In genomic region chr16:66521227-66521626, GRCh38 we compare ENCODE assay signal across 13 cellular contexts. TPM values are rescaled to one million over a fixed set of nuclear protein-coding genes. Genes with fewer than 3 reads are reported as not detected.
A peak's percentile ranks its signal among the peaks of the same experiment; 100 is the strongest.
DNase-seq lines count a peak whose midpoint lies in the region; ATAC-seq and TF ChIP-seq lines count a peak whose summit lies in the region.
"Had no signal": no experiment of that assay in that cellular context is flagged by ENCODE, and none has a peak within 500 bp of the region (broad histone marks: within the 10 kb centered on the region; RNA-seq: fewer than 3 reads in every experiment).

No MANE protein-coding gene starts in this region.

- TF ChIP-seq CTCF in Loucy (conservative IDR thresholded peaks at IDR 0.05; ENCODE audit: low read length) (no peak), neural crest cell (conservative IDR thresholded peaks at IDR 0.05) (no peak)

- H3F3A ChIP-seq in Loucy (ENCODE audit: low read depth) = peaks cover 19% of the 10 kb centered on the region

- no peak for DNase-seq in central memory CD8-positive, alpha-beta T cell (ENCODE audit: low spot score in 2 of 2)
- no peak for DNase-seq in neural crest cell (ENCODE audit: low read depth, low spot score)
- DNase-seq in NCI-H128 (lab: John Stamatoyannopoulos, UW; ENCODE audit: unreplicated experiment) = no peak
- DNase-seq in NCI-H1048 (lab: John Stamatoyannopoulos, UW) = no peak
- DNase-seq in DMS53 treated with DMSO at 0.1 percent for 48 hours (lab: John Stamatoyannopoulos, UW; ENCODE audit: unreplicated experiment) = no peak
- DNase-seq: NCI-H774; stimulated activated naive CD4-positive, alpha-beta T cell had no signal

- no peak overlapping the region for H3K4me3 ChIP-seq in BLaER1
- peak overlapping the region; percentile 54 for H3K4me3 ChIP-seq in Loucy (ENCODE audit: low read length, poor library complexity, severe bottlenecking)

- peaks cover 8% of the 10 kb centered on the region; the same call in 1 of the 2 replicates for H3K79me2 ChIP-seq in Loucy (ENCODE audit: insufficient read depth, low read length)

- ATAC-seq in central memory CD8-positive, alpha-beta T cell (replicated peaks; ENCODE audit: extremely low read depth, poor library complexity, severe bottlenecking) = no peak
- ATAC-seq in GM21423 (IDR thresholded peaks at IDR 0.05; ENCODE audit: unreplicated experiment) = no peak

- no peak overlapping the region for H2AFZ ChIP-seq in Loucy (ENCODE audit: low read length)

- H3K27ac ChIP-seq in BLaER1 = peak overlapping the region; percentile 92
- H3K27ac ChIP-seq: C4-2B had no signal

- no peaks in the 10 kb centered on the region for H3K27me3 Mint-ChIP-seq in central memory CD8-positive, alpha-beta T cell
- H3K27me3 Mint-ChIP-seq in neural crest cell (ENCODE audit: low read depth) = no peaks in the 10 kb centered on the region

- no peaks in the 10 kb centered on the region for H3K27me3 ChIP-seq in BLaER1
- no peaks in the 10 kb centered on the region for H3K27me3 ChIP-seq in Loucy (ENCODE audit: insufficient read depth, low read length, poor library complexity, severe bottlenecking)

- peak overlapping the region; percentile 92 for H3K4me2 ChIP-seq in BLaER1
- H3K4me2 ChIP-seq in Loucy (ENCODE audit: low read depth, low read length, poor library complexity, severe bottlenecking) = peak overlapping the region; percentile 71

- H3K36me3 ChIP-seq in BLaER1 (no peaks in the 10 kb centered on the region), Loucy (ENCODE audit: insufficient read depth, low read length) (no peaks in the 10 kb centered on the region)

- H3K36me3 Mint-ChIP-seq in central memory CD8-positive, alpha-beta T cell (ENCODE audit: insufficient read depth) = peaks cover 16% of the 10 kb centered on the region
- H3K36me3 Mint-ChIP-seq in neural crest cell (ENCODE audit: low read depth) = peaks cover 10% of the 10 kb centered on the region

- H3K4me1 Mint-ChIP-seq in central memory CD8-positive, alpha-beta T cell = peaks cover 90% of the 10 kb centered on the region
- peaks cover 34% of the 10 kb centered on the region for H3K4me1 Mint-ChIP-seq in neural crest cell

- no peaks in the 10 kb centered on the region for H3K9me3 Mint-ChIP-seq in central memory CD8-positive, alpha-beta T cell
- H3K9me3 Mint-ChIP-seq in neural crest cell = no peaks in the 10 kb centered on the region

- peaks cover 100% of the 10 kb centered on the region for H3K4me1 ChIP-seq in BLaER1
- H3K4me1 ChIP-seq in Loucy (ENCODE audit: insufficient read depth, low read length, poor library complexity, severe bottlenecking) = peaks cover 86% of the 10 kb centered on the region

- H3K9me2 ChIP-seq in Loucy (replicated peaks; ENCODE audit: low read depth, low read length) = no peaks in the 10 kb centered on the region

- peak overlapping the region; percentile 90 for H3K27ac Mint-ChIP-seq in central memory CD8-positive, alpha-beta T cell (ENCODE audit: low read depth)
- H3K27ac Mint-ChIP-seq in neural crest cell (ENCODE audit: unreplicated experiment) = peak overlapping the region; percentile 92

- H3K9me3 ChIP-seq in BLaER1 = no peaks in the 10 kb centered on the region
- no peaks in the 10 kb centered on the region for H3K9me3 ChIP-seq in Loucy (ENCODE audit: insufficient read depth, low read depth, low read length)

- H4K20me1 ChIP-seq in BLaER1 (no peaks in the 10 kb centered on the region), Loucy (ENCODE audit: insufficient read depth, low read length, poor library complexity, severe bottlenecking) (no peaks in the 10 kb centered on the region)

- peak overlapping the region; percentile 73 for H3K4me3 Mint-ChIP-seq in central memory CD8-positive, alpha-beta T cell
- H3K4me3 Mint-ChIP-seq in neural crest cell = no peak overlapping the region

- H3K9ac ChIP-seq in BLaER1 (no peak overlapping the region), Loucy (ENCODE audit: low read depth, low read length, poor library complexity, severe bottlenecking) (peak overlapping the region; percentile 52)

RNA-seq across cellular contexts. Expression of gene TK2, which starts 28.7 kb away (rescaled TPM):
- 12.6 and 16.3 TPM in 2 replicates for total RNA-seq in neural crest cell

RNA-seq across cellular contexts. Expression of gene CKLF, which starts 31.1 kb away (rescaled TPM):
- total RNA-seq in neural crest cell = 48.8 and 51.2 TPM in 2 replicates

RNA-seq across cellular contexts. Expression of gene CMTM1, which starts 45.0 kb away (rescaled TPM):
- total RNA-seq in neural crest cell = 17.1 and 18.4 TPM in 2 replicates

RNA-seq across cellular contexts. Expression of gene CMTM2, which starts 58.0 kb away (rescaled TPM):
- 0.54 and 0.75 TPM in 2 replicates for total RNA-seq in neural crest cell
- total RNA-seq: lung microvascular endothelial cell, M059J had no signal
